24 cellular contexts compared by ENCODE assay signal in genomic region chr17:33580215-33580614, GRCh38.
"Had no signal": no experiment of that assay in that cellular context is flagged by ENCODE, and none has a peak within 500 bp of the region (broad histone marks: within the 10 kb centered on the region; RNA-seq: fewer than 3 reads in every experiment).

No MANE protein-coding gene starts in this region.

- H3K4me3 ChIP-seq: colonic mucosa, esophagus squamous epithelium, gastroesophageal sphincter, left ventricle myocardium inferior, lower lobe of right lung, neural progenitor cell, pancreas, smooth muscle cell, testis, tibial nerve had no signal

- H3K36me3 Mint-ChIP-seq: natural killer cell treated with Interleukin-12 subunit alpha and Interleukin-12 subunit beta and Interleukin-15 and Interleukin-18, amount 100 ng/mL, for 72 hours; neural progenitor cell; stimulated activated effector memory CD8-positive, alpha-beta T cell treated with anti-CD3 and anti-CD28 coated beads, Interleukin-12 subunit alpha, Interleukin-12 subunit beta, amount 100 ng/mL, for 72 hours had no signal

- H3K36me3 ChIP-seq: colonic mucosa, esophagus squamous epithelium, gastroesophageal sphincter, left ventricle myocardium inferior, lower lobe of right lung, neural progenitor cell, pancreas, tibial nerve had no signal

- H3K27ac ChIP-seq: colonic mucosa, esophagus squamous epithelium, gastroesophageal sphincter, left ventricle myocardium inferior, lower lobe of right lung, neural progenitor cell, pancreas, testis, tibial nerve had no signal

- H3K9me3 ChIP-seq: colonic mucosa, esophagus squamous epithelium, left ventricle myocardium inferior, lower lobe of right lung, pancreas, testis, tibial nerve had no signal

- H3K4me1 Mint-ChIP-seq: stimulated activated effector memory CD8-positive, alpha-beta T cell treated with anti-CD3 and anti-CD28 coated beads, Interleukin-12 subunit alpha, Interleukin-12 subunit beta, amount 100 ng/mL, for 72 hours had no signal

- DNase-seq: colonic mucosa; dermis blood vessel endothelial cell; esophagus squamous epithelium; foreskin fibroblast; kidney; left cardiac atrium; left ventricle myocardium inferior; lower lobe of right lung; mesenchymal stem cell; midbrain; occipital lobe; pancreas; right cardiac atrium; stimulated activated CD4-positive, alpha-beta T cell treated with anti-CD3 and anti-CD28 coated beads, Interleukin-4, amount 100 ng/mL, for 1 hour; stimulated activated CD8-positive, alpha-beta memory T cell treated with anti-CD3 and anti-CD28 coated beads, Interleukin-4, amount 100 ng/mL, for 48 hours had no signal

- H3K9ac ChIP-seq: neural progenitor cell had no signal

- H2AFZ ChIP-seq: neural progenitor cell had no signal

- ATAC-seq: gastroesophageal sphincter; left cardiac atrium; lower lobe of right lung; natural killer cell treated with Interleukin-12 subunit alpha and Interleukin-12 subunit beta and Interleukin-15 and Interleukin-18, amount 100 ng/mL, for 72 hours; pancreas; right cardiac atrium; stimulated activated effector memory CD8-positive, alpha-beta T cell treated with anti-CD3 and anti-CD28 coated beads, Interleukin-12 subunit alpha, Interleukin-12 subunit beta, amount 100 ng/mL, for 72 hours had no signal

- H3K27ac Mint-ChIP-seq: natural killer cell treated with Interleukin-12 subunit alpha and Interleukin-12 subunit beta and Interleukin-15 and Interleukin-18, amount 100 ng/mL, for 72 hours; neural progenitor cell; progenitor cell of endocrine pancreas; stimulated activated effector memory CD8-positive, alpha-beta T cell treated with anti-CD3 and anti-CD28 coated beads, Interleukin-12 subunit alpha, Interleukin-12 subunit beta, amount 100 ng/mL, for 72 hours; stimulated activated naive CD8-positive, alpha-beta T cell treated with anti-CD3 and anti-CD28 coated beads, Interleukin-15, Interleukin-2, amounts not matched to agents 100 ng/mL and 50 ng/mL, for 24 hours had no signal

- H3K27me3 ChIP-seq: colonic mucosa, neural progenitor cell, pancreas, testis, tibial nerve had no signal

- H3K4me3 Mint-ChIP-seq: natural killer cell treated with Interleukin-12 subunit alpha and Interleukin-12 subunit beta and Interleukin-15 and Interleukin-18, amount 100 ng/mL, for 72 hours; neural progenitor cell; stimulated activated effector memory CD8-positive, alpha-beta T cell treated with anti-CD3 and anti-CD28 coated beads, Interleukin-12 subunit alpha, Interleukin-12 subunit beta, amount 100 ng/mL, for 72 hours; stimulated activated naive CD8-positive, alpha-beta T cell treated with anti-CD3 and anti-CD28 coated beads, Interleukin-15, Interleukin-2, amounts not matched to agents 100 ng/mL and 50 ng/mL, for 24 hours had no signal

- H3K4me2 ChIP-seq: neural progenitor cell, smooth muscle cell had no signal

- H3K4me1 ChIP-seq: colonic mucosa, esophagus squamous epithelium, gastroesophageal sphincter, left ventricle myocardium inferior, lower lobe of right lung, neural progenitor cell, pancreas had no signal
